In the genomic region with DNA sequence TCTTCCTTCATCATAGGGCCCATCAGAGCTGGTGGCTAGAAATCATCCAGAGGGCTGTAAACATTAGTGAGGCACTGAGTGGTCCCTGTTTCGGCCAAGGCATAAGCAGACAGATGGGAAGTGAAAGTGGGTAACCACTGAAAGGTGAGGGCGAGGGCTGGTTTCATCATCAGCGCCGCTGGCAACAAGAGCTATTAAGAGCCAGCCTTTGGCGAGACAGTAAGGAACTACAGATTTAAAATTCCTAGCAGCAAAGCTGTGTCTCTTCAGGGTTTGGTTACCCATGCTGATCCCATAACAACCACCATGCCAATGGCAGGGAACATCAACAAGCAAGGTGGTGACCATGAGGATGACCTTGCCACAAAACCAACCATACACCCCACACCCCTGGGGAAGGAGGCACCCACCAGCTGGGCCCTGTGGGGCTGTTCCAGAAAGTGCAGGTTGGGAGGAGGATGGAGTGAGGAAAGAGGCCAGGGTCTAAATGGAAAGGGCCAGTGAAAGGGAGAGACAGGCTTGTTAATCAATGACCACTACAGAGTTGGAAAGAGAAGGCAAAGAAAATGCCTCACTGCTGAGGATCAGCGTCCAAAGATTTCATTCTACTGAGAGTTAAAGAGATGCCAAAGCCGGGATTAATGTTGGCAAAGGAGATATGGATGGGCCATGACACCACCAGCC, we compare ENCODE assay signal across 10 cellular contexts. TPM values are rescaled to one million over a fixed set of nuclear protein-coding genes. Genes with fewer than 3 reads are reported as not detected.
DNase-seq lines count a peak whose midpoint lies in the region; ATAC-seq and TF ChIP-seq lines count a peak whose summit lies in the region.
"Had no signal": no experiment of that assay in that cellular context is flagged by ENCODE, and none has a peak within 500 bp of the region (broad histone marks: within the 10 kb centered on the region; RNA-seq: fewer than 3 reads in every experiment).

No MANE protein-coding gene starts in this region.

- no peaks in the 10 kb centered on the region for H3K9me3 ChIP-seq in neural progenitor cell (ENCODE audit: low read depth)
- H3K9me3 ChIP-seq: HAP-1 had no signal

- no peak overlapping the region for H3K27ac ChIP-seq in neural progenitor cell

- no peak overlapping the region for H3K4me3 Mint-ChIP-seq in activated naive CD4-positive, alpha-beta T cell treated with anti-CD3 and anti-CD28 coated beads, Interleukin-2, amount 10 ng/mL, durations not matched to agents 7 days and 5 days
- no peak overlapping the region for H3K4me3 Mint-ChIP-seq in neural progenitor cell

- H3K27ac Mint-ChIP-seq in activated naive CD4-positive, alpha-beta T cell treated with anti-CD3 and anti-CD28 coated beads, Interleukin-2, amount 10 ng/mL, durations not matched to agents 7 days and 5 days = no peak overlapping the region
- no peak overlapping the region for H3K27ac Mint-ChIP-seq in neural progenitor cell

- ATAC-seq in HG02938 (IDR thresholded peaks at IDR 0.05; ENCODE audit: unreplicated experiment) = peak; percentile 72
- ATAC-seq in stimulated activated naive CD8-positive, alpha-beta T cell treated with anti-CD3 and anti-CD28 coated beads, Interleukin-15, Interleukin-2, amounts not matched to agents 100 U/mL and 50 U/mL, for 24 hours = peak; percentile 86

- H3K4me1 ChIP-seq in neural progenitor cell = peaks cover 3% of the 10 kb centered on the region
- H3K4me1 ChIP-seq: HAP-1 had no signal

- peaks cover 68% of the 10 kb centered on the region for H3K4me1 Mint-ChIP-seq in activated naive CD4-positive, alpha-beta T cell treated with anti-CD3 and anti-CD28 coated beads, Interleukin-2, amount 10 ng/mL, durations not matched to agents 7 days and 5 days
- H3K4me1 Mint-ChIP-seq in neural progenitor cell = peaks cover 20% of the 10 kb centered on the region

- H3K4me2 ChIP-seq in neural progenitor cell = no peak overlapping the region

- H3F3A ChIP-seq in neural progenitor cell (ENCODE audit: low read depth) = no peaks in the 10 kb centered on the region

- H3K9me3 Mint-ChIP-seq in activated naive CD4-positive, alpha-beta T cell treated with anti-CD3 and anti-CD28 coated beads, Interleukin-2, amount 10 ng/mL, durations not matched to agents 7 days and 5 days = no peaks in the 10 kb centered on the region
- no peaks in the 10 kb centered on the region for H3K9me3 Mint-ChIP-seq in neural progenitor cell

- TF ChIP-seq CTCF in neural progenitor cell (IDR thresholded peaks at IDR 0.05) = no peak

- peaks cover 7% of the 10 kb centered on the region for H3K27me3 Mint-ChIP-seq in activated naive CD4-positive, alpha-beta T cell treated with anti-CD3 and anti-CD28 coated beads, Interleukin-2, amount 10 ng/mL, durations not matched to agents 7 days and 5 days
- peaks cover 2% of the 10 kb centered on the region for H3K27me3 Mint-ChIP-seq in neural progenitor cell (ENCODE audit: insufficient read depth, low read depth)

- no peaks in the 10 kb centered on the region for H4K20me1 ChIP-seq in neural progenitor cell (ENCODE audit: low read depth)

- H3K4me3 ChIP-seq in neural progenitor cell = no peak overlapping the region
- H3K4me3 ChIP-seq: HAP-1 had no signal

- H3K79me2 ChIP-seq in neural progenitor cell (ENCODE audit: low read depth) = no peaks in the 10 kb centered on the region

- H3K36me3 ChIP-seq in neural progenitor cell = no peaks in the 10 kb centered on the region
- H3K36me3 ChIP-seq: HAP-1 had no signal

- H3K9ac ChIP-seq in neural progenitor cell = no peak overlapping the region

- DNase-seq in activated naive CD4-positive, alpha-beta T cell treated with Interleukin-2 at 50 U/mL for 16 hours = peak; percentile 24
- no peak for DNase-seq in activated naive CD4-positive, alpha-beta T cell treated with anti-CD3 and anti-CD28 coated beads, Interleukin-2, amount 10 ng/mL, durations not matched to agents 7 days and 5 days
- DNase-seq in RPMI7951 (ENCODE audit: low read depth) (peak; percentile 64), neural progenitor cell (ENCODE audit: low spot score) (no peak), NCI-H2171 (lab: John Stamatoyannopoulos, UW) (no peak), epidermal melanocyte (ENCODE audit: insufficient read length, low spot score) (no peak)
- peak; percentile 58 for DNase-seq in stimulated activated naive CD8-positive, alpha-beta T cell treated with anti-CD3 and anti-CD28 coated beads, Interleukin-15, Interleukin-2, amounts not matched to agents 100 U/mL and 50 U/mL, for 24 hours
- DNase-seq: foreskin fibroblast had no signal

- H3K36me3 Mint-ChIP-seq in activated naive CD4-positive, alpha-beta T cell treated with anti-CD3 and anti-CD28 coated beads, Interleukin-2, amount 10 ng/mL, durations not matched to agents 7 days and 5 days = peaks cover 10% of the 10 kb centered on the region
- H3K36me3 Mint-ChIP-seq in neural progenitor cell = no peaks in the 10 kb centered on the region

- CTCF ChIA-PET in activated naive CD4-positive, alpha-beta T cell treated with anti-CD3 and anti-CD28 coated beads, Interleukin-2, amount 10 ng/mL, durations not matched to agents 7 days and 5 days (lab: Charles Lee) = interaction anchor here (1.2 to 1.8 kb wide), 2 partner anchors 10 to 11 kb away, joined by 3 to 7 read pairs; no protein-coding TSS in a partner anchor

- H2AFZ ChIP-seq in neural progenitor cell (replicated peaks) = no peak overlapping the region

- no peaks in the 10 kb centered on the region for H3K27me3 ChIP-seq in neural progenitor cell

RNA-seq across cellular contexts. Expression of a gene that starts 9.0 kb away (rescaled TPM):
- total RNA-seq in RPMI7951 (2014; rRNA removed; shearing (Covaris generic)) = 124 and 127 TPM in 2 replicates
- 46.1 and 61.1 TPM in 2 replicates for total RNA-seq in neural progenitor cell (ENCODE audit: low replicate concordance)

RNA-seq across cellular contexts. Expression of a gene that starts 52.3 kb away (rescaled TPM):
- 31.6 and 32.2 TPM in 2 replicates for total RNA-seq in RPMI7951 (2014; rRNA removed; shearing (Covaris generic))
- total RNA-seq in neural progenitor cell (ENCODE audit: low replicate concordance) = 12.9 and 17.5 TPM in 2 replicates

Comparison
In these comparisons a context has a peak if more than half of its experiments do, and no peak if none do; other contexts are left out.
1. DNase-seq: peak in activated naive CD4-positive, alpha-beta T cell treated with Interleukin-2 at 50 U/mL for 16 hours (single experiment), RPMI7951 (single experiment) and stimulated activated naive CD8-positive, alpha-beta T cell treated with anti-CD3 and anti-CD28 coated beads, Interleukin-15, Interleukin-2, amounts not matched to agents 100 U/mL and 50 U/mL, for 24 hours (single experiment); none in activated naive CD4-positive, alpha-beta T cell treated with anti-CD3 and anti-CD28 coated beads, Interleukin-2, amount 10 ng/mL, durations not matched to agents 7 days and 5 days (single experiment), neural progenitor cell (single experiment), NCI-H2171 (single experiment) and epidermal melanocyte (single experiment).